ENCODE assay signal across 25 cellular contexts in genomic region chr14:89093083-89093482, GRCh38.
"Had no signal": no experiment of that assay in that cellular context is flagged by ENCODE, and none has a peak within 500 bp of the region (broad histone marks: within the 10 kb centered on the region; RNA-seq: fewer than 3 reads in every experiment).

No MANE protein-coding gene starts in this region.

- H3K36me3 Mint-ChIP-seq: activated CD8-positive, alpha-beta memory T cell treated with anti-CD3 and anti-CD28 coated beads, Interleukin-2, amount 10 ng/mL, durations not matched to agents 7 days and 5 days; activated naive CD4-positive, alpha-beta T cell treated with anti-CD3 and anti-CD28 coated beads, Interleukin-2, amount 10 ng/mL, durations not matched to agents 7 days and 5 days; naive B cell had no signal

- ATAC-seq: activated CD4-positive, CD25-positive, alpha-beta regulatory T cell treated with anti-CD3 and anti-CD28 coated beads, Interleukin-2, amount 50 U/mL, for 24 hours; activated CD8-positive, alpha-beta memory T cell treated with anti-CD3 and anti-CD28 coated beads, Interleukin-2, amount 10 ng/mL, durations not matched to agents 7 days and 5 days; activated CD8-positive, alpha-beta T cell treated with anti-CD3 and anti-CD28 coated beads for 36 hours; heart right ventricle; left lung; sciatic nerve; stimulated activated naive B cell treated with anti-CD40 and anti-IgM and Interleukin-4, amounts not matched to agents 10 μg/mL and 1 μg/mL and 100 μg/mL, for 72 hours; T-helper 17 cell had no signal

- H3K9me3 Mint-ChIP-seq: activated CD8-positive, alpha-beta T cell treated with anti-CD3 and anti-CD28 coated beads for 36 hours; neural crest cell had no signal

- H3K4me3 Mint-ChIP-seq: activated CD4-positive, alpha-beta T cell treated with anti-CD3 and anti-CD28 coated beads, Interleukin-2, amount 10 ng/mL, durations not matched to agents 7 days and 5 days; activated CD8-positive, alpha-beta memory T cell treated with anti-CD3 and anti-CD28 coated beads, Interleukin-2, amount 10 ng/mL, durations not matched to agents 7 days and 5 days; activated CD8-positive, alpha-beta T cell treated with anti-CD3 and anti-CD28 coated beads for 36 hours; activated naive CD4-positive, alpha-beta T cell treated with anti-CD3 and anti-CD28 coated beads, Interleukin-2, amount 10 ng/mL, durations not matched to agents 7 days and 5 days; naive B cell; neural crest cell; stimulated activated naive B cell treated with anti-CD40 and anti-IgM and Interleukin-4, amounts not matched to agents 10 μg/mL and 1 μg/mL and 100 μg/mL, for 72 hours had no signal

- H3K4me1 ChIP-seq: heart right ventricle, left lung, upper lobe of left lung had no signal

- H3K9me3 ChIP-seq: thoracic aorta, upper lobe of left lung had no signal

- H3K4me3 ChIP-seq: heart right ventricle, left lung, lung, thoracic aorta, upper lobe of left lung had no signal

- H3K27ac Mint-ChIP-seq: activated CD4-positive, alpha-beta T cell treated with anti-CD3 and anti-CD28 coated beads, Interleukin-2, amount 10 ng/mL, durations not matched to agents 7 days and 5 days; activated CD8-positive, alpha-beta memory T cell treated with anti-CD3 and anti-CD28 coated beads, Interleukin-2, amount 10 ng/mL, durations not matched to agents 7 days and 5 days; activated CD8-positive, alpha-beta T cell treated with anti-CD3 and anti-CD28 coated beads for 36 hours; activated naive CD4-positive, alpha-beta T cell treated with anti-CD3 and anti-CD28 coated beads, Interleukin-2, amount 10 ng/mL, durations not matched to agents 7 days and 5 days; naive B cell; stimulated activated naive B cell treated with anti-CD40 and anti-IgM and Interleukin-4, amounts not matched to agents 10 μg/mL and 1 μg/mL and 100 μg/mL, for 72 hours; T-helper 17 cell had no signal

- H3K27ac ChIP-seq: heart right ventricle, left lung, upper lobe of left lung had no signal

- DNase-seq: activated CD4-positive, alpha-beta T cell treated with anti-CD3 and anti-CD28 coated beads, Interleukin-2, amount 10 ng/mL, durations not matched to agents 7 days and 5 days; activated CD8-positive, alpha-beta memory T cell treated with anti-CD3 and anti-CD28 coated beads, Interleukin-2, amount 10 ng/mL, durations not matched to agents 7 days and 5 days; activated CD8-positive, alpha-beta T cell treated with anti-CD3 and anti-CD28 coated beads for 36 hours; activated effector memory CD4-positive, alpha-beta T cell treated with anti-CD3 and anti-CD28 coated beads, Interleukin-2, amount 50 U/mL, for 16 hours; activated naive CD4-positive, alpha-beta T cell treated with anti-CD3 and anti-CD28 coated beads, Interleukin-2, amount 10 ng/mL, durations not matched to agents 7 days and 5 days; activated T-cell treated with anti-CD3 and anti-CD28 coated beads for 4 hours; aorta; cerebellar nuclear complex; cortex of kidney; erythroblast; heart right ventricle; left lung; naive B cell; occipital lobe; stimulated activated CD4-positive, alpha-beta T cell treated with anti-CD3 and anti-CD28 coated beads, Interleukin-2, amount 100 ng/mL, for 48 hours; stimulated activated CD8-positive, alpha-beta memory T cell treated with anti-CD3 and anti-CD28 coated beads, Interleukin-4, amount 100 ng/mL, for 48 hours; stimulated activated naive B cell treated with anti-CD40 and anti-IgM and Interleukin-4, amounts not matched to agents 10 μg/mL and 1 μg/mL and 100 μg/mL, for 72 hours; SW 1271; T-helper 17 cell; upper lobe of left lung had no signal

- H3K27me3 Mint-ChIP-seq: activated CD8-positive, alpha-beta T cell treated with anti-CD3 and anti-CD28 coated beads for 36 hours; activated naive CD4-positive, alpha-beta T cell treated with anti-CD3 and anti-CD28 coated beads, Interleukin-2, amount 10 ng/mL, durations not matched to agents 7 days and 5 days had no signal

- H3K36me3 ChIP-seq: heart right ventricle, left lung, thoracic aorta, upper lobe of left lung had no signal

- H3K4me1 Mint-ChIP-seq: activated CD4-positive, alpha-beta T cell treated with anti-CD3 and anti-CD28 coated beads, Interleukin-2, amount 10 ng/mL, durations not matched to agents 7 days and 5 days; activated CD8-positive, alpha-beta memory T cell treated with anti-CD3 and anti-CD28 coated beads, Interleukin-2, amount 10 ng/mL, durations not matched to agents 7 days and 5 days; activated naive CD4-positive, alpha-beta T cell treated with anti-CD3 and anti-CD28 coated beads, Interleukin-2, amount 10 ng/mL, durations not matched to agents 7 days and 5 days; naive B cell; neural crest cell; stimulated activated naive B cell treated with anti-CD40 and anti-IgM and Interleukin-4, amounts not matched to agents 10 μg/mL and 1 μg/mL and 100 μg/mL, for 72 hours; T-helper 17 cell had no signal

- H3K27me3 ChIP-seq: heart right ventricle, left lung, upper lobe of left lung had no signal
